Comparison of ENCODE assay signal across 20 cellular contexts in the genomic region with DNA sequence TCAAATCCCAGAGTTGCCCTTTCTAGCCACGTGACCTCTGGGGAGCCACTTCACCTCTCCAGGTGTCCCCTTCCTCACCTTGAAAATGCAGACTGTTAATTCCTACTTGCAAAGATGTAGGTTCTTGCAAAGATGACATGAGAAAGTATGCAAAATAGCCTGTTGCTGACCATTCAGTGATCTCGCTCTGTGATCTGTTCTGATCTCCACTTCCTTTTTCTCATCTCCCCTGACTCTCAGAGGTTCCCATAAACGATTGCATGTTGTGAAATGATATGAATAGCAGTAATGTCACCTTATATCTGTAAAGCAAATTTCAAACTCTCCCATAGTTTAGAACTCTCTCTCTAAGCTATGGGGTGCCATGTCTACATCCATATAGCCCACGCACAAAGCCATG.
"Had no signal": no experiment of that assay in that cellular context is flagged by ENCODE, and none has a peak within 500 bp of the region (broad histone marks: within the 10 kb centered on the region; RNA-seq: fewer than 3 reads in every experiment).

No MANE protein-coding gene starts in this region.

- H3K4me3 Mint-ChIP-seq: naive thymus-derived CD4-positive, alpha-beta T cell; stimulated activated memory B cell treated with anti-CD40 and anti-IgM and Interleukin-4, amounts not matched to agents 10 μg/mL and 1 μg/mL and 100 μg/mL, for 72 hours; stimulated activated naive CD8-positive, alpha-beta T cell treated with anti-CD3 and anti-CD28 coated beads, Interleukin-15, amount 100 ng/mL, for 72 hours had no signal

- H3K27me3 ChIP-seq: foreskin keratinocyte, testis, tibial nerve, upper lobe of right lung, vagina had no signal

- FAIRE-seq: endothelial cell of umbilical vein, islet of Langerhans had no signal

- H3K27ac ChIP-seq: foreskin keratinocyte, neutrophil, spleen, testis, tibial nerve, upper lobe of right lung, vagina had no signal

- H3K9me3 ChIP-seq: neutrophil, spleen, testis, tibial nerve, upper lobe of right lung, vagina had no signal

- ATAC-seq: foreskin keratinocyte; naive thymus-derived CD4-positive, alpha-beta T cell; sciatic nerve; stimulated activated memory B cell treated with anti-CD40 and anti-IgM and Interleukin-4, amounts not matched to agents 10 μg/mL and 1 μg/mL and 100 μg/mL, for 72 hours; stimulated activated naive CD8-positive, alpha-beta T cell treated with anti-CD3 and anti-CD28 coated beads, Interleukin-15, amount 100 ng/mL, for 72 hours; upper lobe of right lung had no signal

- H3K27ac Mint-ChIP-seq: naive thymus-derived CD4-positive, alpha-beta T cell; stimulated activated memory B cell treated with anti-CD40 and anti-IgM and Interleukin-4, amounts not matched to agents 10 μg/mL and 1 μg/mL and 100 μg/mL, for 72 hours; stimulated activated naive CD8-positive, alpha-beta T cell treated with anti-CD3 and anti-CD28 coated beads, Interleukin-15, amount 100 ng/mL, for 72 hours had no signal

- H3K4me1 ChIP-seq: foreskin keratinocyte, spleen, testis, tibial nerve, upper lobe of right lung, vagina had no signal

- DNase-seq: dermis blood vessel endothelial cell; erythroblast; hippocampal formation; kidney glomerular epithelial cell; naive thymus-derived CD4-positive, alpha-beta T cell; spleen; stimulated activated CD4-positive, alpha-beta T cell treated with anti-CD3 and anti-CD28 coated beads, Interleukin-15, amount 100 ng/mL, for 24 hours; stimulated activated CD4-positive, alpha-beta T cell treated with anti-CD3 and anti-CD28 coated beads, Interleukin-1b, Interleukin-23, amount 100 ng/mL, for 48 hours; stimulated activated CD4-positive, alpha-beta T cell treated with anti-CD3 and anti-CD28 coated beads, Interleukin-4, amount 100 ng/mL, for 24 hours; stimulated activated naive CD8-positive, alpha-beta T cell treated with anti-CD3 and anti-CD28 coated beads, Interleukin-15, amount 100 ng/mL, for 72 hours; testis; upper lobe of right lung had no signal

- H3K36me3 Mint-ChIP-seq: stimulated activated memory B cell treated with anti-CD40 and anti-IgM and Interleukin-4, amounts not matched to agents 10 μg/mL and 1 μg/mL and 100 μg/mL, for 72 hours had no signal

- H3K9me3 Mint-ChIP-seq: stimulated activated memory B cell treated with anti-CD40 and anti-IgM and Interleukin-4, amounts not matched to agents 10 μg/mL and 1 μg/mL and 100 μg/mL, for 72 hours; stimulated activated naive CD8-positive, alpha-beta T cell treated with anti-CD3 and anti-CD28 coated beads, Interleukin-15, amount 100 ng/mL, for 72 hours had no signal

- H3K4me1 Mint-ChIP-seq: stimulated activated memory B cell treated with anti-CD40 and anti-IgM and Interleukin-4, amounts not matched to agents 10 μg/mL and 1 μg/mL and 100 μg/mL, for 72 hours; stimulated activated naive CD8-positive, alpha-beta T cell treated with anti-CD3 and anti-CD28 coated beads, Interleukin-15, amount 100 ng/mL, for 72 hours had no signal

- H3K4me3 ChIP-seq: spleen, testis, tibial nerve, upper lobe of right lung, vagina had no signal

- H3K36me3 ChIP-seq: neutrophil, spleen, tibial nerve, upper lobe of right lung, vagina had no signal
